Comparison of ENCODE assay signal across 14 cellular contexts in genomic region chr2:241049739-241050623, GRCh38. TPM values are rescaled to one million over a fixed set of nuclear protein-coding genes. Genes with fewer than 3 reads are reported as not detected.
DNase-seq lines count a peak whose midpoint lies in the region; ATAC-seq and TF ChIP-seq lines count a peak whose summit lies in the region.
"Had no signal": no experiment of that assay in that cellular context is flagged by ENCODE, and none has a peak within 500 bp of the region (broad histone marks: within the 10 kb centered on the region; RNA-seq: fewer than 3 reads in every experiment).

No MANE protein-coding gene starts in this region.

- peak; percentile 29 for ATAC-seq in foreskin keratinocyte
- no peak for ATAC-seq in HG03045 (IDR thresholded peaks at IDR 0.05; ENCODE audit: unreplicated experiment)
- ATAC-seq in HG02623 (IDR thresholded peaks at IDR 0.05; ENCODE audit: unreplicated experiment), result no peak
- no peak for ATAC-seq in GM21515 (IDR thresholded peaks at IDR 0.05; ENCODE audit: unreplicated experiment)

- no peak overlapping the region for H3K4me3 Mint-ChIP-seq in neural crest cell

- H3K4me1 Mint-ChIP-seq in neural crest cell, result no peaks in the 10 kb centered on the region

- in situ Hi-C loops in Caki2 (cut with HindIII; ENCODE audit: low pct_unique_long_range_greater_than_20kb, low sequenced_read_pairs), result no loop called here

- no peaks in the 10 kb centered on the region for H3K4me1 ChIP-seq in foreskin keratinocyte
- H3K4me1 ChIP-seq: BE2C, esophagus squamous epithelium, tibial artery had no signal

- H3K27me3 ChIP-seq in foreskin keratinocyte, result peaks cover 6% of the 10 kb centered on the region
- H3K27me3 ChIP-seq: BE2C, esophagus squamous epithelium, SJCRH30, tibial artery had no signal

- TF ChIP-seq CTCF in foreskin keratinocyte (conservative IDR thresholded peaks at IDR 0.05) (no peak), neural crest cell (conservative IDR thresholded peaks at IDR 0.05) (no peak)

- H3K9me3 Mint-ChIP-seq in neural crest cell, result peaks cover 5% of the 10 kb centered on the region

- no peak overlapping the region for H3K27ac ChIP-seq in foreskin keratinocyte
- H3K27ac ChIP-seq: esophagus squamous epithelium, tibial artery had no signal

- peak; percentile 14 for DNase-seq in Caki2 (ENCODE audit: low read depth)
- DNase-seq in foreskin keratinocyte, result no peak
- DNase-seq in neural crest cell (ENCODE audit: low read depth, low spot score), result peak; percentile 37
- no peak for DNase-seq in cerebellar nuclear complex (lab: John Stamatoyannopoulos, UW)
- DNase-seq: activated CD8-positive, alpha-beta memory T cell treated with anti-CD3 and anti-CD28 coated beads, Interleukin-2, amount 50 U/mL, for 4 hours; BE2C; esophagus squamous epithelium; MV-4-11 had no signal

- no peaks in the 10 kb centered on the region for H3K36me3 Mint-ChIP-seq in neural crest cell (ENCODE audit: low read depth)

- peaks cover 59% of the 10 kb centered on the region for H3K27me3 Mint-ChIP-seq in neural crest cell (ENCODE audit: low read depth)

- no peak overlapping the region for H3K27ac Mint-ChIP-seq in neural crest cell (ENCODE audit: unreplicated experiment)

TF ChIP-seq in PFSK-1, 5 proteins besides CTCF, POLR2A, EP300 and RAD21:
- no peak for TF ChIP-seq FOXP2 (optimal IDR thresholded peaks at IDR 0.05; ENCODE audit: borderline replicate concordance, extremely low read depth, extremely low read length, insufficient read depth)
- TF ChIP-seq SIN3A (IDR thresholded peaks at IDR 0.05; ENCODE audit: borderline replicate concordance, insufficient read depth, low read length), result no peak
- no peak for TF ChIP-seq POLR2AphosphoS5 (IDR thresholded peaks at IDR 0.05; ENCODE audit: low read depth, low read length)
- TF ChIP-seq TAF1 (IDR thresholded peaks at IDR 0.05; ENCODE audit: borderline replicate concordance, insufficient read depth, low read length), result no peak
- peak; percentile 85 to 92 for TF ChIP-seq REST (IDR thresholded peaks at IDR 0.05; ENCODE audit: insufficient read depth in 1 of 2, low read depth in 2 of 2, low read length in 2 of 2)

RNA-seq across cellular contexts. Expression of gene SNED1, which starts 51.6 kb away (rescaled TPM):
- total RNA-seq in Caki2 (2014; rRNA removed; shearing (Covaris generic); ENCODE audit: low replicate concordance), result not detected in 2 replicates
- 3.5 TPM for polyA plus RNA-seq in PFSK-1 (2012; ENCODE audit: insufficient read length, low read depth)
- total RNA-seq in foreskin keratinocyte (not detected in 2 replicates), neural crest cell (0.16 and 0.30 TPM in 2 replicates)
- not detected in 2 replicates for polyA plus RNA-seq in foreskin keratinocyte

RNA-seq across cellular contexts. Expression of gene MTERF4, which starts 52.1 kb away (rescaled TPM):
- 2.4 and 10.7 TPM in 2 replicates for total RNA-seq in Caki2 (2014; rRNA removed; shearing (Covaris generic); ENCODE audit: low replicate concordance)
- 32.2 TPM for polyA plus RNA-seq in PFSK-1 (2012; ENCODE audit: insufficient read length, low read depth)
- total RNA-seq in foreskin keratinocyte, result 15.9 and 20.1 TPM in 2 replicates
- polyA plus RNA-seq in foreskin keratinocyte, result 15.9 and 19.7 TPM in 2 replicates
- total RNA-seq in neural crest cell, result 43.7 and 46.2 TPM in 2 replicates

Comparison
In these comparisons a context has a peak if more than half of its experiments do, and no peak if none do; other contexts are left out.
1. DNase-seq: peak in Caki2 (single experiment) and neural crest cell (single experiment); none in foreskin keratinocyte (0 of 2) and cerebellar nuclear complex (0 of 2).